27 cellular contexts compared by ENCODE assay signal in genomic region chrX:40542972-40543371, GRCh38.
"Had no signal": no experiment of that assay in that cellular context is flagged by ENCODE, and none has a peak within 500 bp of the region (broad histone marks: within the 10 kb centered on the region; RNA-seq: fewer than 3 reads in every experiment).

No MANE protein-coding gene starts in this region.

- H3K4me3 ChIP-seq: pancreas, prostate gland, right atrium auricular region, skin epidermis, spleen, suprapubic skin, testis, tibial nerve, upper lobe of left lung, vagina had no signal

- FAIRE-seq: urothelium cell line had no signal

- H3K27me3 ChIP-seq: neutrophil, right atrium auricular region, suprapubic skin, testis, upper lobe of left lung, vagina had no signal

- ATAC-seq: natural killer cell treated with Interleukin-12 subunit alpha and Interleukin-12 subunit beta and Interleukin-15 and Interleukin-18, amount 100 ng/mL, for 72 hours; stimulated activated memory B cell treated with anti-CD40 and anti-IgM and Interleukin-4, amounts not matched to agents 10 μg/mL and 1 μg/mL and 100 μg/mL, for 72 hours; stimulated activated naive CD8-positive, alpha-beta T cell treated with anti-CD3 and anti-CD28 coated beads, Interleukin-15, amount 100 ng/mL, for 72 hours; stimulated activated naive CD8-positive, alpha-beta T cell treated with anti-CD3 and anti-CD28 coated beads, Interleukin-15, Interleukin-2, amounts not matched to agents 100 U/mL and 50 U/mL, for 24 hours had no signal

- H3K27me3 Mint-ChIP-seq: stimulated activated memory B cell treated with anti-CD40 and anti-IgM and Interleukin-4, amounts not matched to agents 10 μg/mL and 1 μg/mL and 100 μg/mL, for 72 hours had no signal

- H3K36me3 Mint-ChIP-seq: natural killer cell treated with Interleukin-12 subunit alpha and Interleukin-12 subunit beta and Interleukin-15 and Interleukin-18, amount 100 ng/mL, for 72 hours; stimulated activated memory B cell treated with anti-CD40 and anti-IgM and Interleukin-4, amounts not matched to agents 10 μg/mL and 1 μg/mL and 100 μg/mL, for 72 hours had no signal

- DNase-seq: nephron progenitor cell; nucleus accumbens; pancreas; retina; spleen; stimulated activated CD4-positive, alpha-beta T cell treated with anti-CD3 and anti-CD28 coated beads, Interleukin-12 subunit alpha, Interleukin-12 subunit beta, amount 100 ng/mL, for 4 hours; stimulated activated CD4-positive, alpha-beta T cell treated with anti-CD3 and anti-CD28 coated beads, Interleukin-1b, Interleukin-23, amount 100 ng/mL, for 48 hours; stimulated activated CD4-positive, alpha-beta T cell treated with anti-CD3 and anti-CD28 coated beads, Interleukin-4, amount 100 ng/mL, for 1 hour; stimulated activated CD4-positive, alpha-beta T cell treated with anti-CD3 and anti-CD28 coated beads, Interleukin-4, amount 100 ng/mL, for 4 hours; stimulated activated CD8-positive, alpha-beta memory T cell treated with anti-CD3 and anti-CD28 coated beads, Interleukin-4, amount 100 ng/mL, for 48 hours; stimulated activated naive CD8-positive, alpha-beta T cell treated with anti-CD3 and anti-CD28 coated beads, Interleukin-15, amount 100 ng/mL, for 72 hours; stimulated activated naive CD8-positive, alpha-beta T cell treated with anti-CD3 and anti-CD28 coated beads, Interleukin-15, Interleukin-2, amounts not matched to agents 100 U/mL and 50 U/mL, for 24 hours; substantia nigra; testis; trophoblast cell; upper lobe of left lung had no signal

- H3K9me3 Mint-ChIP-seq: natural killer cell treated with Interleukin-12 subunit alpha and Interleukin-12 subunit beta and Interleukin-15 and Interleukin-18, amount 100 ng/mL, for 72 hours; stimulated activated memory B cell treated with anti-CD40 and anti-IgM and Interleukin-4, amounts not matched to agents 10 μg/mL and 1 μg/mL and 100 μg/mL, for 72 hours; stimulated activated naive CD8-positive, alpha-beta T cell treated with anti-CD3 and anti-CD28 coated beads, Interleukin-15, amount 100 ng/mL, for 72 hours had no signal

- H3K27ac ChIP-seq: neutrophil, pancreas, right atrium auricular region, skin epidermis, spleen, suprapubic skin, testis, tibial nerve, upper lobe of left lung, vagina had no signal

- H3K4me3 Mint-ChIP-seq: natural killer cell treated with Interleukin-12 subunit alpha and Interleukin-12 subunit beta and Interleukin-15 and Interleukin-18, amount 100 ng/mL, for 72 hours; nephron progenitor cell; neural crest cell; stimulated activated memory B cell treated with anti-CD40 and anti-IgM and Interleukin-4, amounts not matched to agents 10 μg/mL and 1 μg/mL and 100 μg/mL, for 72 hours had no signal

- H3K27ac Mint-ChIP-seq: natural killer cell treated with Interleukin-12 subunit alpha and Interleukin-12 subunit beta and Interleukin-15 and Interleukin-18, amount 100 ng/mL, for 72 hours; nephron progenitor cell had no signal

- H3K36me3 ChIP-seq: neutrophil, pancreas, prostate gland, right atrium auricular region, spleen, suprapubic skin, tibial nerve, upper lobe of left lung, vagina had no signal

- H3K4me1 ChIP-seq: prostate gland, testis had no signal

- H3K9me3 ChIP-seq: neutrophil, pancreas, prostate gland, right atrium auricular region, spleen, suprapubic skin, testis, tibial nerve, upper lobe of left lung, vagina had no signal
